ENCODE assay signal across 1 cellular context in the genomic region with DNA sequence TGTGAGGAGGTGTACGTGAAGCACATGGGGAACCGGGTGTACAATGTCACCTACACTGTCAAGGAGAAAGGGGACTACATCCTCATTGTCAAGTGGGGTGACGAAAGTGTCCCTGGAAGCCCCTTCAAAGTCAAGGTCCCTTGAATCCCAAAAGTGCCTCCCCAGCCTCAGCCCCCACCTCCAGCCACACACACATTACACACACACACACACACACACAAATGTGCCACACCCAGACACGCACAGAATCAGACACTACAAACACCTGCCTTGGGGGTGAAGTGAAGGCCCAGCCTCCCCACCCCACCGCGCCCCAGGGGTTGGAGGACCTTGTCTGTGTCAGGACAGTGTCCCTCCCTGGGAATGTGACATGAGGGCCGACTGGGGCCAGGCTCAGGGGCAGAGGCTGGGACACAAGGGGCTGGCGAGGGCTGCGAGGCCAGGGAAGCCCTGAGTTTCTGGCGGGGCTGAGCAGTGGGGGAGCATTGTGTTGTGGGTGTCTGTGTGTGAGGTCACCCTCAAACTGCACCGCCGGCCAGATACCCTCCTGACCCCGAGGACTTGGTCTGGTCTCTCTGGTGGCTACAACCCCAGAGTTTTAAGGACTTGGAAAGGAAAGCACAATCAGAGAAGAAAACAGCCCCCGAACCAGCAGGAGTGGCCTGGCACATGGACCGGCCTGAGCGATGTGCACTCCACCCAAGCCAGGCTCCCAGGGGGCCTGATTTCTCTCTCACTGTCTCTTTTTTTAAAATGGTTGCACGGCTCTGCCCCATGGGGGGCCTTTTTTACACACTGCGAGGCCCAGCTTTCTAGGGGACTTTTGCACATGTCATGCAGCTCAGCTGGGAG.
TF ChIP-seq lines count a peak whose summit lies in the region.

No MANE protein-coding gene starts in this region.

TF ChIP-seq in HepG2, 621 proteins besides CTCF, POLR2A, EP300 and RAD21:
- TF ChIP-seq, protein P1, sequence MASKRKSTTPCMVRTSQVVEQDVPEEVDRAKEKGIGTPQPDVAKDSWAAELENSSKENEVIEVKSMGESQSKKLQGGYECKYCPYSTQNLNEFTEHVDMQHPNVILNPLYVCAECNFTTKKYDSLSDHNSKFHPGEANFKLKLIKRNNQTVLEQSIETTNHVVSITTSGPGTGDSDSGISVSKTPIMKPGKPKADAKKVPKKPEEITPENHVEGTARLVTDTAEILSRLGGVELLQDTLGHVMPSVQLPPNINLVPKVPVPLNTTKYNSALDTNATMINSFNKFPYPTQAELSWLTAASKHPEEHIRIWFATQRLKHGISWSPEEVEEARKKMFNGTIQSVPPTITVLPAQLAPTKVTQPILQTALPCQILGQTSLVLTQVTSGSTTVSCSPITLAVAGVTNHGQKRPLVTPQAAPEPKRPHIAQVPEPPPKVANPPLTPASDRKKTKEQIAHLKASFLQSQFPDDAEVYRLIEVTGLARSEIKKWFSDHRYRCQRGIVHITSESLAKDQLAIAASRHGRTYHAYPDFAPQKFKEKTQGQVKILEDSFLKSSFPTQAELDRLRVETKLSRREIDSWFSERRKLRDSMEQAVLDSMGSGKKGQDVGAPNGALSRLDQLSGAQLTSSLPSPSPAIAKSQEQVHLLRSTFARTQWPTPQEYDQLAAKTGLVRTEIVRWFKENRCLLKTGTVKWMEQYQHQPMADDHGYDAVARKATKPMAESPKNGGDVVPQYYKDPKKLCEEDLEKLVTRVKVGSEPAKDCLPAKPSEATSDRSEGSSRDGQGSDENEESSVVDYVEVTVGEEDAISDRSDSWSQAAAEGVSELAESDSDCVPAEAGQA (IDR thresholded peaks at IDR 0.05; ENCODE audit: low read depth) = no peak
- TF ChIP-seq, protein P1 (CRISPR knock-in tag; IDR thresholded peaks at IDR 0.05; ENCODE audit: borderline replicate concordance) = no peak
- no peak for TF ChIP-seq CBFB (CRISPR knock-in tag; IDR thresholded peaks at IDR 0.05)
- no peak for TF ChIP-seq RFX5 (IDR thresholded peaks at IDR 0.05; ENCODE audit: low read depth, low read length)
- no peak for TF ChIP-seq MBNL3 (CRISPR knock-in tag; conservative IDR thresholded peaks at IDR 0.05)
- no peak for TF ChIP-seq FLYWCH1 (CRISPR knock-in tag; IDR thresholded peaks at IDR 0.05)
- TF ChIP-seq GABPA (IDR thresholded peaks at IDR 0.05; ENCODE audit: low read depth, low read length) = no peak
- TF ChIP-seq GABPA (CRISPR knock-in tag; IDR thresholded peaks at IDR 0.05; ENCODE audit: low read depth) = no peak
- TF ChIP-seq BRCA1 (CRISPR knock-in tag; IDR thresholded peaks at IDR 0.05) = no peak
- no peak for TF ChIP-seq ZNF335 (CRISPR knock-in tag; IDR thresholded peaks at IDR 0.05)
- no peak for TF ChIP-seq NR2F6 (IDR thresholded peaks at IDR 0.05)
- no peak for TF ChIP-seq NR2F6 (CRISPR knock-in tag; IDR thresholded peaks at IDR 0.05)
- TF ChIP-seq, protein P2, sequence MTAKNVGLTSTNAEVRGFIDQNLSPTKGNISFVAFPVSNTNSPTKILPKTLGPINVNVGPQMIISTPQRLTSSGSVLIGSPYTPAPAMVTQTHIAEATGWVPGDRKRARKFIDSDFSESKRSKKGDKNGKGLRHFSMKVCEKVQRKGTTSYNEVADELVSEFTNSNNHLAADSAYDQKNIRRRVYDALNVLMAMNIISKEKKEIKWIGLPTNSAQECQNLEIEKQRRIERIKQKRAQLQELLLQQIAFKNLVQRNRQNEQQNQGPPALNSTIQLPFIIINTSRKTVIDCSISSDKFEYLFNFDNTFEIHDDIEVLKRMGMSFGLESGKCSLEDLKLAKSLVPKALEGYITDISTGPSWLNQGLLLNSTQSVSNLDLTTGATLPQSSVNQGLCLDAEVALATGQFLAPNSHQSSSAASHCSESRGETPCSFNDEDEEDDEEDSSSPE (CRISPR knock-in tag; IDR thresholded peaks at IDR 0.05) = no peak
- TF ChIP-seq SOX6 (IDR thresholded peaks at IDR 0.05) = no peak
- TF ChIP-seq SOX6 (CRISPR knock-in tag; IDR thresholded peaks at IDR 0.05) = no peak
- no peak for TF ChIP-seq PRMT3 (CRISPR knock-in tag; IDR thresholded peaks at IDR 0.05; ENCODE audit: borderline replicate concordance, low read depth)
- no peak for TF ChIP-seq ZIK1 (CRISPR knock-in tag; IDR thresholded peaks at IDR 0.05; ENCODE audit: borderline replicate concordance, low read depth)
- no peak for TF ChIP-seq SRSF4 (IDR thresholded peaks at IDR 0.05; ENCODE audit: low read depth, low read length, poor library complexity, severe bottlenecking)
- TF ChIP-seq MXI1 (IDR thresholded peaks at IDR 0.05; ENCODE audit: borderline replicate concordance, low read depth, low read length) = no peak
- no peak for TF ChIP-seq ZFP41 (CRISPR knock-in tag; IDR thresholded peaks at IDR 0.05; ENCODE audit: borderline replicate concordance)
- no peak for TF ChIP-seq SMARCC2 (IDR thresholded peaks at IDR 0.05)
TF ChIP-seq in HepG2: peak in this region for 0.
